ENCODE assay signal across 8 cellular contexts in genomic region chr19:47225746-47226425, GRCh38. TPM values are rescaled to one million over a fixed set of nuclear protein-coding genes. Genes with fewer than 3 reads are reported as not detected.
DNase-seq lines count a peak whose midpoint lies in the region; ATAC-seq, FAIRE-seq and TF ChIP-seq lines count a peak whose summit lies in the region.

No MANE protein-coding gene starts in this region.

- dilution Hi-C loops in keratinocyte (cut with MboI; ENCODE audit: extremely low pct_ligation_motif_present, low sequenced_read_pairs): no loop called here

- H4K20me1 ChIP-seq in keratinocyte (ENCODE audit: control insufficient read depth, extremely low read depth, insufficient read depth, low read length): no peaks in the 10 kb centered on the region

- peak overlapping the region in 2 of 3 experiments; percentile 30 to 48 for H3K4me3 ChIP-seq in keratinocyte (ENCODE audit: control insufficient read depth in 2 of 3, extremely low read depth in 1 of 3, insufficient read depth in 2 of 3, low read depth in 1 of 3, low read length in 3 of 3)

- H3K4me1 ChIP-seq in keratinocyte (ENCODE audit: control insufficient read depth, extremely low read depth, insufficient read depth, low read length): peaks cover 35% of the 10 kb centered on the region

- H3K9me1 ChIP-seq in keratinocyte (ENCODE audit: control insufficient read depth, extremely low read depth, insufficient read depth, low read length): no peaks in the 10 kb centered on the region

- peaks cover 0 to 3% of the 10 kb centered on the region in 2 experiments for H3K36me3 ChIP-seq in keratinocyte (ENCODE audit: control insufficient read depth in 2 of 2, extremely low read depth in 1 of 2, insufficient read depth in 2 of 2, low read length in 2 of 2)

- H3K9ac ChIP-seq in keratinocyte (ENCODE audit: control insufficient read depth, extremely low read depth, insufficient read depth, low read length): peak overlapping the region; percentile 71

- peaks cover 5% of the 10 kb centered on the region for H3K27me3 ChIP-seq in keratinocyte (ENCODE audit: control insufficient read depth, extremely low read depth, insufficient read depth, low read length)

- H3K4me2 ChIP-seq in keratinocyte (ENCODE audit: control insufficient read depth, extremely low read depth, insufficient read depth, low read depth, low read length): peak overlapping the region; percentile 85

- H2AFZ ChIP-seq in keratinocyte (ENCODE audit: control insufficient read depth, low read length): peak overlapping the region; percentile 12

- DNase-seq in GM12892 (ENCODE audit: insufficient read length): peak; percentile 87
- DNase-seq in NCI-H2196 (lab: John Stamatoyannopoulos, UW; ENCODE audit: unreplicated experiment): peak; percentile 94
- peak; percentile 68 to 80 (median 75) for DNase-seq in activated CD4-positive, CD25-positive, alpha-beta regulatory T cell (lab: John Stamatoyannopoulos, UW)
- peak; percentile 80 for DNase-seq in central memory CD4-positive, alpha-beta T cell
- DNase-seq in keratinocyte (ENCODE audit: low read depth, low spot score): no peak
- DNase-seq in stimulated activated CD4-positive, alpha-beta T cell treated with anti-CD3 and anti-CD28 coated beads, Interleukin-12 subunit alpha, Interleukin-12 subunit beta, amount 100 ng/mL, for 24 hours (ENCODE audit: low read depth in 2 of 2): peak; percentile 65 to 67

- ATAC-seq in HG02981 (IDR thresholded peaks at IDR 0.05; ENCODE audit: unreplicated experiment): peak; percentile 38
- no peak for ATAC-seq in HG03469 (IDR thresholded peaks at IDR 0.05; ENCODE audit: unreplicated experiment)

- peaks cover 3% of the 10 kb centered on the region for H3K79me2 ChIP-seq in keratinocyte (ENCODE audit: control insufficient read depth, insufficient read depth, low read length)

- H3K27ac ChIP-seq in keratinocyte (ENCODE audit: control insufficient read depth, insufficient read depth, low read length): peak overlapping the region; percentile 63

- H3K9me3 ChIP-seq in keratinocyte (ENCODE audit: control insufficient read depth, low read depth, low read length): no peaks in the 10 kb centered on the region

- TF ChIP-seq CTCF in keratinocyte (optimal IDR thresholded peaks at IDR 0.05 in 1 of 3, IDR thresholded peaks at IDR 0.05 in 1 of 3, conservative IDR thresholded peaks at IDR 0.05 in 1 of 3; ENCODE audit: extremely low read depth in 1 of 3, insufficient read depth in 2 of 3, low read length in 3 of 3): peak in 2 of 3 experiments; percentile 9 to 26

- FAIRE-seq in GM12892 (lab: Jason Lieb, UNC) (peak; percentile 90), keratinocyte (lab: Jason Lieb, UNC) (peak; percentile 34)

- TF ChIP-seq POLR2A in GM12892 (IDR thresholded peaks at IDR 0.05; ENCODE audit: low read depth, low read length): peak; percentile 99

RNA-seq across cellular contexts. Expression of gene BBC3, which starts 5.1 kb away (rescaled TPM):
- polyA plus RNA-seq in GM12892 (2012; ENCODE audit: missing spikeins): 6.5 TPM
- 0.60 to 1.1 TPM (median 0.89 TPM) in 3 replicates for polyA plus RNA-seq in keratinocyte
- polyA plus RNA-seq in keratinocyte (2011; ENCODE audit: low read depth): 3.1 TPM
- 0.38 and 1.1 TPM in 2 replicates for polyA plus RNA-seq in keratinocyte (2011; cell fraction: cytosol; rRNA removed)
- 1.1 and 1.8 TPM in 2 replicates for polyA plus RNA-seq in keratinocyte (2011; cell fraction: nucleus; rRNA removed)
- polyA plus RNA-seq in keratinocyte (2012; ENCODE audit: low replicate concordance): 1.6 and 5.3 TPM in 2 replicates
- 0.23 to 1.1 TPM (median 0.67 TPM) in 3 replicates for polyA minus RNA-seq in keratinocyte
- polyA minus RNA-seq in keratinocyte (2011; cell fraction: cytosol; rRNA and poly(A)+ RNA removed): 2.1 TPM
- 0.39 and 1.5 TPM in 2 replicates for polyA minus RNA-seq in keratinocyte (2011; cell fraction: nucleus; rRNA and poly(A)+ RNA removed)

RNA-seq across cellular contexts. Expression of gene CCDC9, which starts 30.4 kb away (rescaled TPM):
- 8.4 TPM for polyA plus RNA-seq in GM12892 (2012; ENCODE audit: missing spikeins)
- 2.2 to 3.8 TPM (median 2.8 TPM) in 3 replicates for polyA plus RNA-seq in keratinocyte
- polyA plus RNA-seq in keratinocyte (2011; ENCODE audit: low read depth): 9.6 TPM
- 1.2 and 3.6 TPM in 2 replicates for polyA plus RNA-seq in keratinocyte (2011; cell fraction: cytosol; rRNA removed)
- 7.6 and 10.5 TPM in 2 replicates for polyA plus RNA-seq in keratinocyte (2011; cell fraction: nucleus; rRNA removed)
- 10.6 and 13.2 TPM in 2 replicates for polyA plus RNA-seq in keratinocyte (2012; ENCODE audit: low replicate concordance)
- polyA minus RNA-seq in keratinocyte: 0.70 to 1.9 TPM (median 1.1 TPM) in 3 replicates
- 1.9 TPM for polyA minus RNA-seq in keratinocyte (2011; cell fraction: cytosol; rRNA and poly(A)+ RNA removed)
- 1.9 and 3.7 TPM in 2 replicates for polyA minus RNA-seq in keratinocyte (2011; cell fraction: nucleus; rRNA and poly(A)+ RNA removed)

RNA-seq across cellular contexts. Expression of gene INAFM1, which starts 48.8 kb away (rescaled TPM):
- 0.98 TPM for polyA plus RNA-seq in GM12892 (2012; ENCODE audit: missing spikeins)
- polyA plus RNA-seq in keratinocyte: 0.35 to 0.68 TPM (median 0.50 TPM) in 3 replicates
- 0.64 TPM for polyA plus RNA-seq in keratinocyte (2011; ENCODE audit: low read depth)
- 0.18 and 0.81 TPM in 2 replicates for polyA plus RNA-seq in keratinocyte (2011; cell fraction: cytosol; rRNA removed)
- 1.8 and 3.2 TPM in 2 replicates for polyA plus RNA-seq in keratinocyte (2011; cell fraction: nucleus; rRNA removed)
- 3.8 and 4.7 TPM in 2 replicates for polyA plus RNA-seq in keratinocyte (2012; ENCODE audit: low replicate concordance)
- 1.8 TPM in 1 of 3 replicates, not detected in the others for polyA minus RNA-seq in keratinocyte
- not detected for polyA minus RNA-seq in keratinocyte (2011; cell fraction: cytosol; rRNA and poly(A)+ RNA removed)
- 2.0 TPM in 1 of 2 replicates, not detected in the other for polyA minus RNA-seq in keratinocyte (2011; cell fraction: nucleus; rRNA and poly(A)+ RNA removed)
